ENCODE assay signal across 8 cellular contexts in genomic region chr2:26346454-26347053, GRCh38. TPM values are rescaled to one million over a fixed set of nuclear protein-coding genes. Genes with fewer than 3 reads are reported as not detected.
DNase-seq lines count a peak whose midpoint lies in the region; ATAC-seq lines count a peak whose summit lies in the region.

TSS of gene ADGRF3 (minus strand) at chr2:26346789. CDS start at chr2:26346234, 555 bp downstream.

- H3K36me3 ChIP-seq in HAP-1 (replicated peaks) (no peaks in the 10 kb centered on the region), mesenchymal stem cell (ENCODE audit: control insufficient read depth in 1 of 2, insufficient read depth in 2 of 2, low read depth in 1 of 2, low read length in 2 of 2) (peaks cover 0 to 4% of the 10 kb centered on the region in 2 experiments)
- H3K36me3 ChIP-seq in effector memory CD4-positive, alpha-beta T cell (ENCODE audit: control insufficient read depth, insufficient read depth, low read length): no peaks in the 10 kb centered on the region

- peak within 1 kb of the TSS in 1 of 2 experiments; percentile 72 for H3K4ac ChIP-seq in mesenchymal stem cell (ENCODE audit: low read depth in 1 of 2, low read length in 2 of 2)

- no peaks in the 10 kb centered on the region for H3K27me3 ChIP-seq in HAP-1 (ENCODE audit: low read depth)
- H3K27me3 ChIP-seq in effector memory CD4-positive, alpha-beta T cell (replicated peaks; ENCODE audit: control insufficient read depth, insufficient read depth, low read length, poor library complexity, severe bottlenecking): no peaks in the 10 kb centered on the region
- H3K27me3 ChIP-seq in mesenchymal stem cell (ENCODE audit: control insufficient read depth in 1 of 2, insufficient read depth in 1 of 2, low read length in 2 of 2): no peaks in the 10 kb centered on the region

- 2% methylated on average over 22 of the region's 28 CpGs for WGBS in mesenchymal stem cell

- H3K4me3 Mint-ChIP-seq in activated CD8-positive, alpha-beta T cell treated with anti-CD3 and anti-CD28 coated beads, Interleukin-2, amount 10 ng/mL, durations not matched to agents 7 days and 5 days: peak within 1 kb of the TSS; percentile 92

- peak within 1 kb of the TSS; percentile 94 for H3K27ac ChIP-seq in effector memory CD4-positive, alpha-beta T cell (ENCODE audit: insufficient read depth, low read length, poor library complexity, severe bottlenecking)
- peak within 1 kb of the TSS; percentile 97 for H3K27ac ChIP-seq in mesenchymal stem cell (ENCODE audit: low read length, poor library complexity, severe bottlenecking)

- no peak within 1 kb of the TSS for H4K91ac ChIP-seq in mesenchymal stem cell (ENCODE audit: low read length)

- ATAC-seq in activated CD8-positive, alpha-beta T cell treated with anti-CD3 and anti-CD28 coated beads, Interleukin-2, amount 10 ng/mL, durations not matched to agents 7 days and 5 days: peak; percentile 32
- no peak for ATAC-seq in HG03439 (IDR thresholded peaks at IDR 0.05; ENCODE audit: unreplicated experiment)

- peak within 1 kb of the TSS; percentile 49 to 89 for H3K23ac ChIP-seq in mesenchymal stem cell (ENCODE audit: low read length in 2 of 2)

- peak within 1 kb of the TSS in 1 of 2 experiments; percentile 90 for H3K18ac ChIP-seq in mesenchymal stem cell (ENCODE audit: low read depth in 1 of 2, low read length in 2 of 2)

- peak within 1 kb of the TSS; percentile 30 for H2BK120ac ChIP-seq in mesenchymal stem cell (ENCODE audit: low read depth, low read length)

- H3K9me3 ChIP-seq in HAP-1 (no peaks in the 10 kb centered on the region), mesenchymal stem cell (ENCODE audit: control insufficient read depth, low read length) (no peaks in the 10 kb centered on the region)
- H3K9me3 ChIP-seq in effector memory CD4-positive, alpha-beta T cell (ENCODE audit: control insufficient read depth, low read length): no peaks in the 10 kb centered on the region

- H3K9me3 Mint-ChIP-seq in activated CD8-positive, alpha-beta T cell treated with anti-CD3 and anti-CD28 coated beads, Interleukin-2, amount 10 ng/mL, durations not matched to agents 7 days and 5 days (ENCODE audit: insufficient read depth): no peaks in the 10 kb centered on the region

- peaks cover 10% of the 10 kb centered on the region for H3K79me1 ChIP-seq in mesenchymal stem cell (replicated peaks; ENCODE audit: low read length, poor library complexity, severe bottlenecking)

- peak within 1 kb of the TSS; percentile 56 for H3K4me2 ChIP-seq in mesenchymal stem cell (ENCODE audit: low read length, poor library complexity, severe bottlenecking)

- H3K9ac ChIP-seq in mesenchymal stem cell (ENCODE audit: low read length): peak within 1 kb of the TSS; percentile 100

- no peak within 1 kb of the TSS for H2BK15ac ChIP-seq in mesenchymal stem cell (ENCODE audit: low read depth, poor library complexity, severe bottlenecking)

- H3K27me3 Mint-ChIP-seq in activated CD8-positive, alpha-beta T cell treated with anti-CD3 and anti-CD28 coated beads, Interleukin-2, amount 10 ng/mL, durations not matched to agents 7 days and 5 days (ENCODE audit: low read depth): no peaks in the 10 kb centered on the region

- H2BK12ac ChIP-seq in mesenchymal stem cell (ENCODE audit: low read length in 2 of 2): no peak within 1 kb of the TSS

- peaks cover 17% of the 10 kb centered on the region for H3K4me1 ChIP-seq in HAP-1
- peaks cover 14% of the 10 kb centered on the region for H3K4me1 ChIP-seq in effector memory CD4-positive, alpha-beta T cell (ENCODE audit: control insufficient read depth, insufficient read depth, low read length, poor library complexity, severe bottlenecking)
- H3K4me1 ChIP-seq in mesenchymal stem cell (ENCODE audit: control insufficient read depth, insufficient read depth, low read depth, low read length): peaks cover 6% of the 10 kb centered on the region

- peak within 1 kb of the TSS; percentile 66 for H2AFZ ChIP-seq in mesenchymal stem cell (ENCODE audit: low read depth, low read length)

- DNase-seq in Ammon's horn (ENCODE audit: low spot score): peak; percentile 79
- DNase-seq in HAP-1 (ENCODE audit: low spot score in 2 of 2): peak; percentile 41 to 71
- peak; percentile 78 for DNase-seq in NCI-H82 (lab: John Stamatoyannopoulos, UW)
- peak; percentile 81 for DNase-seq in activated CD8-positive, alpha-beta T cell treated with anti-CD3 and anti-CD28 coated beads, Interleukin-2, amount 10 ng/mL, durations not matched to agents 7 days and 5 days
- DNase-seq in effector memory CD4-positive, alpha-beta T cell: peak; percentile 47 to 63 (median 51)
- peak; percentile 71 for DNase-seq in mesenchymal stem cell
- peak; percentile 24 for DNase-seq in stimulated activated CD8-positive, alpha-beta memory T cell treated with anti-CD3 and anti-CD28 coated beads, Interleukin-15, amount 100 ng/mL, for 1 hour (ENCODE audit: low read depth)

- peaks cover 45% of the 10 kb centered on the region for H3K4me1 Mint-ChIP-seq in activated CD8-positive, alpha-beta T cell treated with anti-CD3 and anti-CD28 coated beads, Interleukin-2, amount 10 ng/mL, durations not matched to agents 7 days and 5 days (ENCODE audit: low read depth)

- no peak within 1 kb of the TSS for H2AK5ac ChIP-seq in mesenchymal stem cell (ENCODE audit: low read length, severe bottlenecking)

- in situ Hi-C loops in HAP-1 (cut with MboI; ENCODE audit: low sequenced_read_pairs): no loop called here

- H3K4me3 ChIP-seq in HAP-1 (peak within 1 kb of the TSS; percentile 62), mesenchymal stem cell (ENCODE audit: insufficient read depth in 1 of 2, low read depth in 1 of 2, low read length in 2 of 2) (peak within 1 kb of the TSS; percentile 91 to 100)
- H3K4me3 ChIP-seq in effector memory CD4-positive, alpha-beta T cell (ENCODE audit: insufficient read depth, low read depth, low read length, poor library complexity, severe bottlenecking): peak within 1 kb of the TSS; percentile 87

- no peak within 1 kb of the TSS for H2BK5ac ChIP-seq in mesenchymal stem cell (ENCODE audit: low read depth, low read length, poor library complexity, severe bottlenecking)

- H3K27ac Mint-ChIP-seq in activated CD8-positive, alpha-beta T cell treated with anti-CD3 and anti-CD28 coated beads, Interleukin-2, amount 10 ng/mL, durations not matched to agents 7 days and 5 days: peak within 1 kb of the TSS; percentile 95

- POLR2A ChIA-PET in activated CD8-positive, alpha-beta T cell treated with anti-CD3 and anti-CD28 coated beads, Interleukin-2, amount 10 ng/mL, durations not matched to agents 7 days and 5 days (lab: Charles Lee): interaction anchor here (0.6 to 4.3 kb wide), 14 partner anchors 10 to 1215 kb away, joined by 3 to 26 read pairs (median 4); partner anchors contain the start of genes HADHA, HADHB and RAB10

- peaks cover 31% of the 10 kb centered on the region for H3K36me3 Mint-ChIP-seq in activated CD8-positive, alpha-beta T cell treated with anti-CD3 and anti-CD28 coated beads, Interleukin-2, amount 10 ng/mL, durations not matched to agents 7 days and 5 days (ENCODE audit: low read depth)

- H4K8ac ChIP-seq in mesenchymal stem cell (ENCODE audit: low read length): peak within 1 kb of the TSS; percentile 1

- peak within 1 kb of the TSS in 1 of 2 experiments; percentile 68 for H3K14ac ChIP-seq in mesenchymal stem cell (ENCODE audit: low read length in 2 of 2)

- CTCF ChIA-PET in activated CD8-positive, alpha-beta T cell treated with anti-CD3 and anti-CD28 coated beads, Interleukin-2, amount 10 ng/mL, durations not matched to agents 7 days and 5 days (lab: Charles Lee): interaction anchor here (0.9 to 4.6 kb wide), 5 partner anchors 10 to 123 kb away, joined by 3 to 20 read pairs (median 17); partner anchors contain the start of genes HADHA and HADHB

RNA-seq across cellular contexts. Expression of gene ADGRF3, which starts in this region (rescaled TPM):
- total RNA-seq in activated CD8-positive, alpha-beta T cell treated with anti-CD3 and anti-CD28 coated beads, Interleukin-2, amount 10 ng/mL, durations not matched to agents 7 days and 5 days: 1 to 10 TPM; 5.8 TPM
- polyA plus RNA-seq in mesenchymal stem cell (2013, experiment 1 of 2): 0.11 TPM
- polyA plus RNA-seq in mesenchymal stem cell (2013, experiment 2 of 2): 0.10 TPM

Comparison
In these comparisons a context has a peak if more than half of its experiments do, and no peak if none do; other contexts are left out.
1. DNase-seq: peak in every context shown above with its lines; median percentile 81 in activated CD8-positive, alpha-beta T cell treated with anti-CD3 and anti-CD28 coated beads, Interleukin-2, amount 10 ng/mL, durations not matched to agents 7 days and 5 days; 79 in Ammon's horn; 78 in NCI-H82; 71 in mesenchymal stem cell; 56 in HAP-1; 51 in effector memory CD4-positive, alpha-beta T cell; 24 in stimulated activated CD8-positive, alpha-beta memory T cell treated with anti-CD3 and anti-CD28 coated beads, Interleukin-15, amount 100 ng/mL, for 1 hour.